24 cellular contexts compared by ENCODE assay signal in genomic region chr20:50784464-50784863, GRCh38.
"Had no signal": no experiment of that assay in that cellular context is flagged by ENCODE, and none has a peak within 500 bp of the region (broad histone marks: within the 10 kb centered on the region; RNA-seq: fewer than 3 reads in every experiment).

No MANE protein-coding gene starts in this region.

- ATAC-seq: activated CD8-positive, alpha-beta memory T cell treated with anti-CD3 and anti-CD28 coated beads, Interleukin-2, amount 10 ng/mL, durations not matched to agents 7 days and 5 days; Right ventricle myocardium inferior; SK-N-SH treated with all-trans-retinoic acid at 6 μM for 48 hours had no signal

- DNase-seq: activated B cell treated with CpG ODN at 0.5 μM for 24 hours; activated CD4-positive, alpha-beta T cell treated with anti-CD3 and anti-CD28 coated beads for 1 hour; activated CD4-positive, alpha-beta T cell treated with anti-CD3 and anti-CD28 coated beads, Interleukin-2, amount 10 ng/mL, durations not matched to agents 24 days and 14 days; activated CD4-positive, alpha-beta T cell treated with anti-CD3 and anti-CD28 coated beads, Interleukin-2, amount 50 U/mL, for 48 hours; activated CD8-positive, alpha-beta memory T cell treated with anti-CD3 and anti-CD28 coated beads, Interleukin-2, amount 10 ng/mL, durations not matched to agents 7 days and 5 days; activated gamma-delta T cell treated with Interleukin-2 at 50 U/mL for 16 hours; activated naive CD4-positive, alpha-beta T cell treated with anti-CD3 and anti-CD28 coated beads, Interleukin-2, amount 50 U/mL, for 16 hours; activated naive CD8-positive, alpha-beta T cell treated with anti-CD3 and anti-CD28 coated beads, Interleukin-2, amount 10 ng/mL, durations not matched to agents 7 days and 5 days; activated T-cell treated with anti-CD3 and anti-CD28 coated beads, Interleukin-2, amount 50 U/mL, for 24 hours; adrenal gland; anterior cingulate cortex; colonic mucosa; NCI-H1048; NCI-H146; NCI-H187 treated with DMSO at 0.1 percent for 48 hours; NCI-H2081 treated with DMSO at 0.1 percent for 48 hours; NCI-H2227 treated with DMSO at 0.1 percent for 48 hours; NCI-H526 treated with DMSO at 0.1 percent for 48 hours; PC-9; SJCRH30; SW 1271 had no signal

- H3K9ac ChIP-seq: KMS-11 had no signal

- H3K9me3 ChIP-seq: adrenal gland, colonic mucosa, SJCRH30 had no signal

- H3K4me3 ChIP-seq: adrenal gland, colonic mucosa, PC-9, SJCRH30 had no signal

- H3K36me3 ChIP-seq: adrenal gland, colonic mucosa, SJCRH30 had no signal

- H3K27ac ChIP-seq: adrenal gland, colonic mucosa, KMS-11, PC-9, SJCRH30 had no signal
